Comparison of ENCODE assay signal across 17 cellular contexts in the genomic region with DNA sequence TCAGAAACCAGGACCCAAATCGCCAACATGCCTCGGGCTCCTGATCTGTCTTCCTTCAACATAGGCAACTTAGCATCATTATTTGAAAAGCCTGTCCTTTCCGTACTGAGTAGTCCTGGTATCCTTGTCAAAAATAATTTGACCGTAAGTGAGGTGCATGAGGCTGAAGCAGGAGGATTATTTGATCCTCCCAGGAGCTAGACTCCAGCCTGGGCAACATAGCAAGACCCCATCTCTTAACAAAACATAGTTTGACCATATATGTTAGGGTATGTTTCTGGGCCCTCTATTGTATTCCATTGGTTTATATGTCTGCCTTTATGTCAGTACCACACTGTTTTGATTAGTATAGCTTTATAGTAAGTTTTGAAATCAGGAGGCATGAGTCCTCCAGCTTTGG.
DNase-seq lines count a peak whose midpoint lies in the region; ATAC-seq and TF ChIP-seq lines count a peak whose summit lies in the region.
"Had no signal": no experiment of that assay in that cellular context is flagged by ENCODE, and none has a peak within 500 bp of the region (broad histone marks: within the 10 kb centered on the region; RNA-seq: fewer than 3 reads in every experiment).

No MANE protein-coding gene starts in this region.

- ATAC-seq in RWPE2 (ENCODE audit: low read depth) (no peak), HG03442 (IDR thresholded peaks at IDR 0.05; ENCODE audit: unreplicated experiment) (no peak)
- ATAC-seq: activated CD8-positive, alpha-beta memory T cell treated with anti-CD3 and anti-CD28 coated beads, Interleukin-2, amount 10 ng/mL, durations not matched to agents 7 days and 5 days; naive thymus-derived CD8-positive, alpha-beta T cell had no signal

- H3K9me3 Mint-ChIP-seq in neural progenitor cell: no peaks in the 10 kb centered on the region
- H3K9me3 Mint-ChIP-seq in T-helper 2 cell treated with Interferon-gamma antibody and Interleukin-4, amounts not matched to agents 5 μg/mL and 100 μg/mL, for 36 hours: no peaks in the 10 kb centered on the region
- H3K9me3 Mint-ChIP-seq: naive thymus-derived CD8-positive, alpha-beta T cell had no signal

- H3K9ac ChIP-seq in neural progenitor cell: no peak overlapping the region

- peaks cover 20% of the 10 kb centered on the region for H3F3A ChIP-seq in neural progenitor cell (ENCODE audit: low read depth)

- peak overlapping the region; percentile 39 for H3K27ac ChIP-seq in RWPE2 (ENCODE audit: poor library complexity, severe bottlenecking)
- peak overlapping the region; percentile 53 to 98 (median 94) for H3K27ac ChIP-seq in dorsolateral prefrontal cortex
- no peak overlapping the region for H3K27ac ChIP-seq in neural progenitor cell
- H3K27ac ChIP-seq in testis: peak overlapping the region; percentile 81

- no peaks in the 10 kb centered on the region for H3K9me3 ChIP-seq in RWPE2 (ENCODE audit: severe bottlenecking)
- no peaks in the 10 kb centered on the region for H3K9me3 ChIP-seq in neural progenitor cell (ENCODE audit: low read depth)
- no peaks in the 10 kb centered on the region for H3K9me3 ChIP-seq in testis

- no peak overlapping the region for H2AFZ ChIP-seq in neural progenitor cell (replicated peaks)

- peaks cover 3% of the 10 kb centered on the region for H3K27me3 Mint-ChIP-seq in neural progenitor cell (ENCODE audit: insufficient read depth, low read depth)
- no peaks in the 10 kb centered on the region for H3K27me3 Mint-ChIP-seq in T-helper 2 cell treated with Interferon-gamma antibody and Interleukin-4, amounts not matched to agents 5 μg/mL and 100 μg/mL, for 36 hours (ENCODE audit: low read depth)
- H3K27me3 Mint-ChIP-seq: activated CD8-positive, alpha-beta memory T cell treated with anti-CD3 and anti-CD28 coated beads, Interleukin-2, amount 10 ng/mL, durations not matched to agents 7 days and 5 days; naive thymus-derived CD8-positive, alpha-beta T cell had no signal

- intact Hi-C loops in dorsolateral prefrontal cortex (cut with DNase I) (loop anchor here (2.0 to 5.0 kb wide), 5 partner anchors 35 to 165 kb away; a partner anchor contains a TSS), testis (cut with DNase I; ENCODE audit: low total_unique reads) (no loop called here)

- peaks cover 43% of the 10 kb centered on the region for H3K79me2 ChIP-seq in neural progenitor cell (ENCODE audit: low read depth)

- no peak overlapping the region for H3K4me2 ChIP-seq in neural progenitor cell

- H3K4me1 ChIP-seq in RWPE2 (ENCODE audit: insufficient read depth, poor library complexity, severe bottlenecking) (peaks cover 18% of the 10 kb centered on the region), neural progenitor cell (peaks cover 26% of the 10 kb centered on the region), testis (peaks cover 38% of the 10 kb centered on the region)

- WGBS in testis, 2 donors: 94 to 99% methylated on average over 4 of the region's 4 CpGs

- H3K4me3 Mint-ChIP-seq in neural progenitor cell: peak overlapping the region; percentile 28
- H3K4me3 Mint-ChIP-seq in T-helper 2 cell treated with Interferon-gamma antibody and Interleukin-4, amounts not matched to agents 5 μg/mL and 100 μg/mL, for 36 hours: no peak overlapping the region
- H3K4me3 Mint-ChIP-seq: activated CD8-positive, alpha-beta memory T cell treated with anti-CD3 and anti-CD28 coated beads, Interleukin-2, amount 10 ng/mL, durations not matched to agents 7 days and 5 days; naive thymus-derived CD8-positive, alpha-beta T cell had no signal

- H3K36me3 Mint-ChIP-seq in neural progenitor cell: peaks cover 2% of the 10 kb centered on the region
- no peaks in the 10 kb centered on the region for H3K36me3 Mint-ChIP-seq in T-helper 2 cell treated with Interferon-gamma antibody and Interleukin-4, amounts not matched to agents 5 μg/mL and 100 μg/mL, for 36 hours (ENCODE audit: low read depth)
- H3K36me3 Mint-ChIP-seq: activated CD8-positive, alpha-beta memory T cell treated with anti-CD3 and anti-CD28 coated beads, Interleukin-2, amount 10 ng/mL, durations not matched to agents 7 days and 5 days had no signal

- TF ChIP-seq CTCF in RWPE2 (IDR thresholded peaks at IDR 0.05; ENCODE audit: poor library complexity, severe bottlenecking): no peak
- no peak for TF ChIP-seq CTCF in dorsolateral prefrontal cortex (IDR thresholded peaks at IDR 0.05 in 54 of 56, conservative IDR thresholded peaks at IDR 0.05 in 2 of 56; ENCODE audit: low read depth in 1 of 56, partially characterized antibody in 56 of 56)
- TF ChIP-seq CTCF in neural progenitor cell (IDR thresholded peaks at IDR 0.05): no peak
- no peak for TF ChIP-seq CTCF in testis (IDR thresholded peaks at IDR 0.05)

- H3K4me1 Mint-ChIP-seq in neural progenitor cell: peaks cover 43% of the 10 kb centered on the region
- H3K4me1 Mint-ChIP-seq in T-helper 2 cell treated with Interferon-gamma antibody and Interleukin-4, amounts not matched to agents 5 μg/mL and 100 μg/mL, for 36 hours (ENCODE audit: low read depth): no peaks in the 10 kb centered on the region
- H3K4me1 Mint-ChIP-seq: activated CD8-positive, alpha-beta memory T cell treated with anti-CD3 and anti-CD28 coated beads, Interleukin-2, amount 10 ng/mL, durations not matched to agents 7 days and 5 days had no signal

- H3K4me3 ChIP-seq in RWPE2 (ENCODE audit: severe bottlenecking): no peak overlapping the region
- H3K4me3 ChIP-seq in dorsolateral prefrontal cortex: peak overlapping the region in 1 of 59 donors; percentile 23
- no peak overlapping the region for H3K4me3 ChIP-seq in neural progenitor cell
- H3K4me3 ChIP-seq in testis: no peak overlapping the region

- no peak for TF ChIP-seq POLR2A in testis (IDR thresholded peaks at IDR 0.05)

- H3K27me3 ChIP-seq in RWPE2 (ENCODE audit: insufficient read depth, poor library complexity, severe bottlenecking) (no peaks in the 10 kb centered on the region), dorsolateral prefrontal cortex (no peaks in the 10 kb centered on the region), neural progenitor cell (no peaks in the 10 kb centered on the region), testis (no peaks in the 10 kb centered on the region)

- peaks cover 8% of the 10 kb centered on the region for H3K36me3 ChIP-seq in RWPE2 (ENCODE audit: low read depth)
- no peaks in the 10 kb centered on the region for H3K36me3 ChIP-seq in neural progenitor cell
- no peaks in the 10 kb centered on the region for H3K36me3 ChIP-seq in testis (ENCODE audit: low read depth, missing control alignments)

- DNase-seq in RWPE2 (ENCODE audit: low spot score): no peak
- no peak for DNase-seq in dorsolateral prefrontal cortex
- DNase-seq in neural progenitor cell (ENCODE audit: low spot score): no peak
- no peak for DNase-seq in testis
- DNase-seq in 8988T: no peak
- no peak for DNase-seq in T-helper 2 cell treated with Interferon-gamma antibody and Interleukin-4, amounts not matched to agents 5 μg/mL and 100 μg/mL, for 36 hours (ENCODE audit: low spot score)
- DNase-seq: activated CD4-positive, CD25-positive, alpha-beta regulatory T cell treated with anti-CD3 and anti-CD28 coated beads, Interleukin-2, amount 50 U/mL, for 72 hours; activated CD8-positive, alpha-beta memory T cell treated with anti-CD3 and anti-CD28 coated beads, Interleukin-2, amount 10 ng/mL, durations not matched to agents 7 days and 5 days; activated gamma-delta T cell treated with Interleukin-2 at 50 U/mL for 16 hours; DMS53; effector CD4-positive, alpha-beta T cell; H7; naive thymus-derived CD8-positive, alpha-beta T cell; NCI-H1436 treated with DMSO at 0.1 percent for 48 hours; stimulated activated CD4-positive, alpha-beta T cell treated with anti-CD3 and anti-CD28 coated beads, Interleukin-2, amount 100 ng/mL, for 24 hours; T-helper 9 cell had no signal

- H3K27ac Mint-ChIP-seq in neural progenitor cell: no peak overlapping the region
- H3K27ac Mint-ChIP-seq in T-helper 2 cell treated with Interferon-gamma antibody and Interleukin-4, amounts not matched to agents 5 μg/mL and 100 μg/mL, for 36 hours: no peak overlapping the region
- H3K27ac Mint-ChIP-seq: activated CD8-positive, alpha-beta memory T cell treated with anti-CD3 and anti-CD28 coated beads, Interleukin-2, amount 10 ng/mL, durations not matched to agents 7 days and 5 days had no signal

- peaks cover 75% of the 10 kb centered on the region for H4K20me1 ChIP-seq in neural progenitor cell (ENCODE audit: low read depth)
